Comparison of ENCODE assay signal across 1 cellular context in genomic region chr3:24365168-24365567, GRCh38.
A peak's percentile ranks its signal among the peaks of the same experiment; 100 is the strongest.
TF ChIP-seq lines count a peak whose summit lies in the region.

No MANE protein-coding gene starts in this region.

TF ChIP-seq in HepG2, 621 proteins besides CTCF, POLR2A, EP300 and RAD21 (continued from another document and continues in another):
- TF ChIP-seq ARID3A (IDR thresholded peaks at IDR 0.05; ENCODE audit: low read depth, low read length), result peak; percentile 82
- no peak for TF ChIP-seq ZSCAN29 (CRISPR knock-in tag; conservative IDR thresholded peaks at IDR 0.05)
- TF ChIP-seq, protein P1, sequence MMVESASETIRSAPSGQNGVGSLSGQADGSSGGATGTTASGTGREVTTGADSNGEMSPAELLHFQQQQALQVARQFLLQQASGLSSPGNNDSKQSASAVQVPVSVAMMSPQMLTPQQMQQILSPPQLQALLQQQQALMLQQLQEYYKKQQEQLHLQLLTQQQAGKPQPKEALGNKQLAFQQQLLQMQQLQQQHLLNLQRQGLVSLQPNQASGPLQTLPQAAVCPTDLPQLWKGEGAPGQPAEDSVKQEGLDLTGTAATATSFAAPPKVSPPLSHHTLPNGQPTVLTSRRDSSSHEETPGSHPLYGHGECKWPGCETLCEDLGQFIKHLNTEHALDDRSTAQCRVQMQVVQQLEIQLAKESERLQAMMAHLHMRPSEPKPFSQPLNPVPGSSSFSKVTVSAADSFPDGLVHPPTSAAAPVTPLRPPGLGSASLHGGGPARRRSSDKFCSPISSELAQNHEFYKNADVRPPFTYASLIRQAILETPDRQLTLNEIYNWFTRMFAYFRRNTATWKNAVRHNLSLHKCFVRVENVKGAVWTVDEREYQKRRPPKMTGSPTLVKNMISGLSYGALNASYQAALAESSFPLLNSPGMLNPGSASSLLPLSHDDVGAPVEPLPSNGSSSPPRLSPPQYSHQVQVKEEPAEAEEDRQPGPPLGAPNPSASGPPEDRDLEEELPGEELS (CRISPR knock-in tag; IDR thresholded peaks at IDR 0.05), result peak; percentile 80
- no peak for TF ChIP-seq DR1 (CRISPR knock-in tag; IDR thresholded peaks at IDR 0.05)
- no peak for TF ChIP-seq SKIL (CRISPR knock-in tag; IDR thresholded peaks at IDR 0.05; ENCODE audit: borderline replicate concordance)
- TF ChIP-seq YEATS4 (CRISPR knock-in tag; IDR thresholded peaks at IDR 0.05; ENCODE audit: borderline replicate concordance), result no peak
- TF ChIP-seq KDM5B (CRISPR knock-in tag; IDR thresholded peaks at IDR 0.05; ENCODE audit: borderline replicate concordance), result no peak
- TF ChIP-seq ZNF609 (CRISPR knock-in tag; IDR thresholded peaks at IDR 0.05; ENCODE audit: borderline replicate concordance), result no peak
- no peak for TF ChIP-seq KAT2B (IDR thresholded peaks at IDR 0.05; ENCODE audit: borderline replicate concordance, low read depth, low read length)
- TF ChIP-seq ZNF564 (CRISPR knock-in tag; IDR thresholded peaks at IDR 0.05), result no peak
- peak; percentile 72; the same call in 1 of the 2 replicates for TF ChIP-seq NFKBIZ (CRISPR knock-in tag; IDR thresholded peaks at IDR 0.05)
- no peak for TF ChIP-seq ZNF496 (CRISPR knock-in tag; IDR thresholded peaks at IDR 0.05; ENCODE audit: insufficient replicate concordance)
- TF ChIP-seq, protein P2, sequence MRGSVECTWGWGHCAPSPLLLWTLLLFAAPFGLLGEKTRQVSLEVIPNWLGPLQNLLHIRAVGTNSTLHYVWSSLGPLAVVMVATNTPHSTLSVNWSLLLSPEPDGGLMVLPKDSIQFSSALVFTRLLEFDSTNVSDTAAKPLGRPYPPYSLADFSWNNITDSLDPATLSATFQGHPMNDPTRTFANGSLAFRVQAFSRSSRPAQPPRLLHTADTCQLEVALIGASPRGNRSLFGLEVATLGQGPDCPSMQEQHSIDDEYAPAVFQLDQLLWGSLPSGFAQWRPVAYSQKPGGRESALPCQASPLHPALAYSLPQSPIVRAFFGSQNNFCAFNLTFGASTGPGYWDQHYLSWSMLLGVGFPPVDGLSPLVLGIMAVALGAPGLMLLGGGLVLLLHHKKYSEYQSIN (CRISPR knock-in tag; IDR thresholded peaks at IDR 0.05; ENCODE audit: borderline replicate concordance), result no peak
- peak; percentile 48; the same call in 1 of the 2 replicates for TF ChIP-seq ISL2 (CRISPR knock-in tag; IDR thresholded peaks at IDR 0.05)
- TF ChIP-seq ZNF644 (CRISPR knock-in tag; IDR thresholded peaks at IDR 0.05; ENCODE audit: low read depth), result peak; percentile 67; the same call in 1 of the 2 replicates
- TF ChIP-seq ZNF776 (CRISPR knock-in tag; IDR thresholded peaks at IDR 0.05), result no peak
- no peak for TF ChIP-seq GTF3A (CRISPR knock-in tag; conservative IDR thresholded peaks at IDR 0.05)
- no peak for TF ChIP-seq ZNF275 (CRISPR knock-in tag; IDR thresholded peaks at IDR 0.05; ENCODE audit: borderline replicate concordance)
- no peak for TF ChIP-seq PLSCR1 (CRISPR knock-in tag; IDR thresholded peaks at IDR 0.05; ENCODE audit: borderline replicate concordance)
- TF ChIP-seq ZNF136 (CRISPR knock-in tag; IDR thresholded peaks at IDR 0.05; ENCODE audit: low read depth), result no peak
- no peak for TF ChIP-seq PAF1 (CRISPR knock-in tag; IDR thresholded peaks at IDR 0.05)
- no peak for TF ChIP-seq ZNF326 (CRISPR knock-in tag; IDR thresholded peaks at IDR 0.05; ENCODE audit: borderline replicate concordance)
- TF ChIP-seq ZNF792 (CRISPR knock-in tag; IDR thresholded peaks at IDR 0.05), result no peak
- TF ChIP-seq FOSL2 (CRISPR knock-in tag; IDR thresholded peaks at IDR 0.05), result peak; percentile 98
- TF ChIP-seq NR2F6 (IDR thresholded peaks at IDR 0.05), result peak; percentile 28; the same call in 1 of the 2 replicates
- TF ChIP-seq NR2F6 (CRISPR knock-in tag; IDR thresholded peaks at IDR 0.05), result peak; percentile 49; the same call in 1 of the 2 replicates
- no peak for TF ChIP-seq SNAI1 (CRISPR knock-in tag; IDR thresholded peaks at IDR 0.05; ENCODE audit: borderline replicate concordance)
- no peak for TF ChIP-seq SP140L (CRISPR knock-in tag; IDR thresholded peaks at IDR 0.05; ENCODE audit: borderline replicate concordance)
- no peak for TF ChIP-seq PRPF4 (IDR thresholded peaks at IDR 0.05; ENCODE audit: low read depth, low read length, poor library complexity, severe bottlenecking)
- TF ChIP-seq NCOR1 (IDR thresholded peaks at IDR 0.05; ENCODE audit: borderline replicate concordance, low read length), result no peak
- no peak for TF ChIP-seq ZNF124 (CRISPR knock-in tag; IDR thresholded peaks at IDR 0.05)
- TF ChIP-seq ZFP90 (CRISPR knock-in tag; IDR thresholded peaks at IDR 0.05; ENCODE audit: borderline replicate concordance), result no peak
- no peak for TF ChIP-seq MEIS1 (CRISPR knock-in tag; IDR thresholded peaks at IDR 0.05; ENCODE audit: borderline replicate concordance)
- no peak for TF ChIP-seq GFI1 (CRISPR knock-in tag; IDR thresholded peaks at IDR 0.05; ENCODE audit: borderline replicate concordance)
- no peak for TF ChIP-seq GABPA (IDR thresholded peaks at IDR 0.05; ENCODE audit: low read depth, low read length)
- TF ChIP-seq GABPA (CRISPR knock-in tag; IDR thresholded peaks at IDR 0.05; ENCODE audit: low read depth), result no peak
- TF ChIP-seq ZNF263 (CRISPR knock-in tag; IDR thresholded peaks at IDR 0.05), result no peak
- no peak for TF ChIP-seq ZNF501 (CRISPR knock-in tag; IDR thresholded peaks at IDR 0.05)
- TF ChIP-seq ZNF784 (CRISPR knock-in tag; IDR thresholded peaks at IDR 0.05; ENCODE audit: borderline replicate concordance), result no peak
- peak; percentile 84 for TF ChIP-seq PPARG (CRISPR knock-in tag; conservative IDR thresholded peaks at IDR 0.05)
- no peak for TF ChIP-seq GATA4 (IDR thresholded peaks at IDR 0.05; ENCODE audit: borderline replicate concordance, low read depth)
- no peak for TF ChIP-seq NFE2L2 (IDR thresholded peaks at IDR 0.05; ENCODE audit: low read length)
- TF ChIP-seq MAX (IDR thresholded peaks at IDR 0.05), result peak; percentile 29; the same call in 1 of the 2 replicates
- no peak for TF ChIP-seq ZNF513 (CRISPR knock-in tag; conservative IDR thresholded peaks at IDR 0.05)
- TF ChIP-seq ZSCAN20 (CRISPR knock-in tag; IDR thresholded peaks at IDR 0.05; ENCODE audit: borderline replicate concordance), result no peak
- TF ChIP-seq FOXP1 (IDR thresholded peaks at IDR 0.05), result no peak
- peak; percentile 70; the same call in 1 of the 2 replicates for TF ChIP-seq FOXP1 (CRISPR knock-in tag; IDR thresholded peaks at IDR 0.05)
- 0 out of 2 replicates have a peak, but pooled peaks have one; percentile 16 for TF ChIP-seq SMAD3 (CRISPR knock-in tag; IDR thresholded peaks at IDR 0.05)
- no peak for TF ChIP-seq SP1 (IDR thresholded peaks at IDR 0.05)
- no peak for TF ChIP-seq SP1 (CRISPR knock-in tag; IDR thresholded peaks at IDR 0.05)
- TF ChIP-seq, protein P3, sequence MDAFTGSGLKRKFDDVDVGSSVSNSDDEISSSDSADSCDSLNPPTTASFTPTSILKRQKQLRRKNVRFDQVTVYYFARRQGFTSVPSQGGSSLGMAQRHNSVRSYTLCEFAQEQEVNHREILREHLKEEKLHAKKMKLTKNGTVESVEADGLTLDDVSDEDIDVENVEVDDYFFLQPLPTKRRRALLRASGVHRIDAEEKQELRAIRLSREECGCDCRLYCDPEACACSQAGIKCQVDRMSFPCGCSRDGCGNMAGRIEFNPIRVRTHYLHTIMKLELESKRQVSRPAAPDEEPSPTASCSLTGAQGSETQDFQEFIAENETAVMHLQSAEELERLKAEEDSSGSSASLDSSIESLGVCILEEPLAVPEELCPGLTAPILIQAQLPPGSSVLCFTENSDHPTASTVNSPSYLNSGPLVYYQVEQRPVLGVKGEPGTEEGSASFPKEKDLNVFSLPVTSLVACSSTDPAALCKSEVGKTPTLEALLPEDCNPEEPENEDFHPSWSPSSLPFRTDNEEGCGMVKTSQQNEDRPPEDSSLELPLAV (CRISPR knock-in tag; conservative IDR thresholded peaks at IDR 0.05; ENCODE audit: low read depth), result no peak
